Comparison of ENCODE assay signal across 7 cellular contexts in genomic region chr3:50334339-50335075, GRCh38. TPM values are rescaled to one million over a fixed set of nuclear protein-coding genes. Genes with fewer than 3 reads are reported as not detected.
A peak's percentile ranks its signal among the peaks of the same experiment; 100 is the strongest.
DNase-seq lines count a peak whose midpoint lies in the region; ATAC-seq and TF ChIP-seq lines count a peak whose summit lies in the region.

No MANE protein-coding gene starts in this region.

- H3K4me2 ChIP-seq in IMR-90 (ENCODE audit: low read depth, low read length), result peak overlapping the region; percentile 48
- peak overlapping the region; percentile 93 for H3K4me2 ChIP-seq in hepatocyte

- H2AK9ac ChIP-seq in IMR-90 (replicated peaks; ENCODE audit: low read depth, low read length, poor library complexity), result no peak overlapping the region

- H3K36me3 Mint-ChIP-seq in activated naive CD8-positive, alpha-beta T cell, result no peaks in the 10 kb centered on the region
- H3K36me3 Mint-ChIP-seq in stimulated activated naive B cell treated with anti-CD40 and anti-IgM and Interleukin-4, amounts not matched to agents 10 μg/mL and 1 μg/mL and 100 μg/mL, for 72 hours, result peaks cover 43 to 57% of the 10 kb centered on the region in 2 donors

- H3K4me1 ChIP-seq in IMR-90 (ENCODE audit: control insufficient read depth, insufficient read depth, low read length), result peaks cover 19% of the 10 kb centered on the region
- peaks cover 24% of the 10 kb centered on the region for H3K4me1 ChIP-seq in hepatocyte (ENCODE audit: insufficient read depth)

- no peak for ATAC-seq in IMR-90 (ENCODE audit: low read depth)
- no peak for ATAC-seq in stimulated activated naive B cell treated with anti-CD40 and anti-IgM and Interleukin-4, amounts not matched to agents 10 μg/mL and 1 μg/mL and 100 μg/mL, for 72 hours (replicated peaks)
- ATAC-seq in GM21390 (IDR thresholded peaks at IDR 0.05; ENCODE audit: unreplicated experiment), result no peak
- ATAC-seq in GM18519 (IDR thresholded peaks at IDR 0.05; ENCODE audit: low FRiP score, unreplicated experiment), result no peak

- no peak overlapping the region for H2AFZ ChIP-seq in IMR-90 (replicated peaks; ENCODE audit: low read length, poor library complexity)
- no peak overlapping the region for H2AFZ ChIP-seq in hepatocyte

- H2AK5ac ChIP-seq in IMR-90 (ENCODE audit: low read depth, low read length), result no peak overlapping the region

- no peaks in the 10 kb centered on the region for H3K9me3 ChIP-seq in IMR-90 (ENCODE audit: control insufficient read depth, insufficient read depth, low read length)
- H3K9me3 ChIP-seq in hepatocyte (ENCODE audit: low read depth), result no peaks in the 10 kb centered on the region

- peak overlapping the region; percentile 81 for H3K27ac Mint-ChIP-seq in activated naive CD8-positive, alpha-beta T cell
- peak overlapping the region; percentile 14 for H3K27ac Mint-ChIP-seq in stimulated activated naive B cell treated with anti-CD40 and anti-IgM and Interleukin-4, amounts not matched to agents 10 μg/mL and 1 μg/mL and 100 μg/mL, for 72 hours

- DNase-seq in IMR-90, result no peak
- no peak for DNase-seq in hepatocyte (ENCODE audit: low spot score)
- no peak for DNase-seq in stimulated activated naive B cell treated with anti-CD40 and anti-IgM and Interleukin-4, amounts not matched to agents 10 μg/mL and 1 μg/mL and 100 μg/mL, for 72 hours
- no peak for DNase-seq in GM20000 (ENCODE audit: low spot score)

- H3K27ac ChIP-seq in IMR-90 (ENCODE audit: insufficient read depth, low read length) (no peak overlapping the region), hepatocyte (peak overlapping the region; percentile 92)

- no peaks in the 10 kb centered on the region for H3K27me3 Mint-ChIP-seq in activated naive CD8-positive, alpha-beta T cell
- H3K27me3 Mint-ChIP-seq in stimulated activated naive B cell treated with anti-CD40 and anti-IgM and Interleukin-4, amounts not matched to agents 10 μg/mL and 1 μg/mL and 100 μg/mL, for 72 hours, result no peaks in the 10 kb centered on the region

- TF ChIP-seq RAD21 in IMR-90 (IDR thresholded peaks at IDR 0.05; ENCODE audit: low read length), result no peak

- H3K9ac ChIP-seq in IMR-90 (ENCODE audit: low read depth, low read length), result peak overlapping the region; percentile 17

- no peaks in the 10 kb centered on the region for H3K9me2 ChIP-seq in hepatocyte (replicated peaks; ENCODE audit: insufficient read depth)

- no peak overlapping the region for H2BK5ac ChIP-seq in IMR-90 (ENCODE audit: low read depth, low read length, poor library complexity, severe bottlenecking)

- H3K79me2 ChIP-seq in hepatocyte, result peaks cover 47% of the 10 kb centered on the region

- H3K36me3 ChIP-seq in IMR-90 (ENCODE audit: control insufficient read depth, insufficient read depth, low read length) (peaks cover 29% of the 10 kb centered on the region), hepatocyte (replicated peaks; ENCODE audit: insufficient read depth, low read depth) (no peaks in the 10 kb centered on the region)

- H4K20me1 ChIP-seq in IMR-90 (ENCODE audit: insufficient read depth, low read length) (peaks cover 51% of the 10 kb centered on the region), hepatocyte (ENCODE audit: insufficient read depth, poor library complexity, severe bottlenecking) (peaks cover 3% of the 10 kb centered on the region)

- H4K5ac ChIP-seq in IMR-90 (ENCODE audit: low read depth, low read length), result no peak overlapping the region

- TF ChIP-seq POLR2A in IMR-90 (IDR thresholded peaks at IDR 0.05; ENCODE audit: low read depth, low read length), result no peak

- no TSS peak for BruUV-seq in IMR-90 (replicated peaks; lab: Mats Ljungman, UMichigan)

- H3K27me3 ChIP-seq in IMR-90 (ENCODE audit: control insufficient read depth, insufficient read depth, low read length), result no peaks in the 10 kb centered on the region
- H3K27me3 ChIP-seq in hepatocyte, result peaks cover under 1% of the 10 kb centered on the region

- H3K4me1 Mint-ChIP-seq in activated naive CD8-positive, alpha-beta T cell (ENCODE audit: low read depth), result peaks cover 46% of the 10 kb centered on the region
- peaks cover 34 to 61% of the 10 kb centered on the region in 2 donors for H3K4me1 Mint-ChIP-seq in stimulated activated naive B cell treated with anti-CD40 and anti-IgM and Interleukin-4, amounts not matched to agents 10 μg/mL and 1 μg/mL and 100 μg/mL, for 72 hours

- peak overlapping the region in 1 of 2 experiments; percentile 15; a peak in 1 of 4 replicates for H4K8ac ChIP-seq in IMR-90 (ENCODE audit: low read depth in 2 of 2, low read length in 2 of 2)

- no peak overlapping the region for H3K56ac ChIP-seq in IMR-90 (ENCODE audit: extremely low read depth, insufficient read depth, low read length)

- no peak overlapping the region for H2BK20ac ChIP-seq in IMR-90 (ENCODE audit: low read depth, low read length)

- no peak overlapping the region for H2BK15ac ChIP-seq in IMR-90 (ENCODE audit: low read depth, low read length)

- TF ChIP-seq CTCF in IMR-90 (conservative IDR thresholded peaks at IDR 0.05; ENCODE audit: low read depth, low read length) (no peak), hepatocyte (IDR thresholded peaks at IDR 0.05; ENCODE audit: poor library complexity) (no peak), GM20000 (IDR thresholded peaks at IDR 0.05; ENCODE audit: extremely low read depth, missing control alignments) (no peak)

- H3K14ac ChIP-seq in IMR-90 (replicated peaks; ENCODE audit: low read depth, low read length), result 0 out of 2 replicates have a peak overlapping the region, but pooled peaks have one; percentile 14

- H3K4me3 Mint-ChIP-seq in activated naive CD8-positive, alpha-beta T cell, result peak overlapping the region; percentile 99
- H3K4me3 Mint-ChIP-seq in stimulated activated naive B cell treated with anti-CD40 and anti-IgM and Interleukin-4, amounts not matched to agents 10 μg/mL and 1 μg/mL and 100 μg/mL, for 72 hours, result no peak overlapping the region

- peak overlapping the region; percentile 86 for H3K23ac ChIP-seq in IMR-90 (ENCODE audit: low read depth, low read length)

- no peaks in the 10 kb centered on the region for H3K9me3 Mint-ChIP-seq in activated naive CD8-positive, alpha-beta T cell (ENCODE audit: low read depth)
- H3K9me3 Mint-ChIP-seq in stimulated activated naive B cell treated with anti-CD40 and anti-IgM and Interleukin-4, amounts not matched to agents 10 μg/mL and 1 μg/mL and 100 μg/mL, for 72 hours, result no peaks in the 10 kb centered on the region

- no peak overlapping the region for H2BK120ac ChIP-seq in IMR-90 (ENCODE audit: low read depth, low read length)

- H3K79me1 ChIP-seq in IMR-90 (ENCODE audit: low read depth in 1 of 2, low read length in 2 of 2), result peaks cover 39 to 68% of the 10 kb centered on the region in 2 experiments

- H3K4me3 ChIP-seq in IMR-90 (ENCODE audit: insufficient read depth, low read depth, low read length) (no peak overlapping the region), hepatocyte (no peak overlapping the region)

- H4K91ac ChIP-seq in IMR-90 (ENCODE audit: insufficient read depth, low read depth, low read length), result no peak overlapping the region

- peak overlapping the region; percentile 1 for H3K4ac ChIP-seq in IMR-90 (ENCODE audit: low read depth, low read length)

- CTCF ChIA-PET in IMR-90 (lab: Yijun Ruan, JAX), result interaction anchor here (0.7 to 1.0 kb wide), 2 partner anchors 75 to 81 kb away, joined by 3 read pairs; no protein-coding TSS in a partner anchor

- peaks cover 23% of the 10 kb centered on the region for H3K9me1 ChIP-seq in IMR-90 (ENCODE audit: insufficient read depth, low read length)

- dilution Hi-C loops in IMR-90 (cut with HindIII; ENCODE audit: low sequenced_read_pairs, unreplicated experiment), result no loop called here

- in situ Hi-C loops in IMR-90 (cut with MboI; ENCODE audit: low sequenced_read_pairs), result loop anchor here (25.0 kb wide), 3 partner anchors 1053 to 1828 kb away; partner anchors contain the start of genes ABHD14B, GPR62, MANF and PCBP4

- POLR2A ChIA-PET in IMR-90 (lab: Charles Lee; ENCODE audit: unreplicated experiment), result no interaction called here

- H3K18ac ChIP-seq in IMR-90 (ENCODE audit: low read depth, low read length), result no peak overlapping the region

- intact Hi-C loops in IMR-90 (cut with micrococcal nuclease), result no loop called here

- 92% methylated on average over 2 of the region's 5 CpGs; no CpG with 5 or more reads in 1 of the 2 experiments for WGBS in IMR-90 (ENCODE audit: extremely low coverage in 2 of 2, insufficient read length in 1 of 2), 2 experiments
- WGBS in hepatocyte (ENCODE audit: low lambda C conversion rate, missing lambda C conversion rate), result 85% methylated on average over 5 of the region's 5 CpGs

TF ChIP-seq in IMR-90, 13 proteins besides CTCF, POLR2A, EP300 and RAD21:
- no peak for TF ChIP-seq NFE2L2 (IDR thresholded peaks at IDR 0.05; ENCODE audit: low read depth, low read length)
- TF ChIP-seq MAFK (IDR thresholded peaks at IDR 0.05; ENCODE audit: low read depth, low read length), result no peak

RNA-seq across cellular contexts. Expression of gene RASSF1, which starts 6.1 kb away (rescaled TPM):
- total RNA-seq in IMR-90 (2012; rRNA removed) (17.4 and 18.3 TPM in 2 replicates), hepatocyte (11.3 and 13.4 TPM in 2 replicates)
- polyA plus RNA-seq in IMR-90 (2012; rRNA removed) (53.4 and 55.6 TPM in 2 replicates), hepatocyte (22.9 and 30.1 TPM in 2 replicates)
- 48.6 and 60.5 TPM in 2 replicates for polyA plus RNA-seq in IMR-90 (2012; cell fraction: cytosol; rRNA removed)
- polyA plus RNA-seq in IMR-90 (2012; cell fraction: nucleus; rRNA removed; ENCODE audit: low replicate concordance), result 77.2 and 105 TPM in 2 replicates

RNA-seq across cellular contexts. Expression of gene TUSC2, which starts 6.5 kb away (rescaled TPM):
- total RNA-seq in IMR-90 (2012; rRNA removed) (13.4 and 14.2 TPM in 2 replicates), hepatocyte (30.0 and 33.1 TPM in 2 replicates)
- polyA plus RNA-seq in IMR-90 (2012; rRNA removed) (24.0 and 24.8 TPM in 2 replicates), hepatocyte (45.6 and 59.0 TPM in 2 replicates)
- polyA plus RNA-seq in IMR-90 (2012; cell fraction: cytosol; rRNA removed), result 61.1 and 70.8 TPM in 2 replicates
- polyA plus RNA-seq in IMR-90 (2012; cell fraction: nucleus; rRNA removed; ENCODE audit: low replicate concordance), result 24.8 and 29.9 TPM in 2 replicates

RNA-seq across cellular contexts. Expression of gene ZMYND10, which starts 11.0 kb away (rescaled TPM):
- total RNA-seq in IMR-90 (2012; rRNA removed) (0.83 and 1.1 TPM in 2 replicates), hepatocyte (0.20 and 0.44 TPM in 2 replicates)
- polyA plus RNA-seq in IMR-90 (2012; rRNA removed) (1.1 and 1.4 TPM in 2 replicates), hepatocyte (0.18 and 0.77 TPM in 2 replicates)
- polyA plus RNA-seq in IMR-90 (2012; cell fraction: cytosol; rRNA removed), result 1.3 and 2.1 TPM in 2 replicates
- polyA plus RNA-seq in IMR-90 (2012; cell fraction: nucleus; rRNA removed; ENCODE audit: low replicate concordance), result 2.2 and 2.7 TPM in 2 replicates

RNA-seq across cellular contexts. Expression of gene HYAL2, which starts 12.0 kb away (rescaled TPM):
- 53.6 and 56.8 TPM in 2 replicates for total RNA-seq in IMR-90 (2012; rRNA removed)
- polyA plus RNA-seq in IMR-90 (2012; rRNA removed), result 104 and 114 TPM in 2 replicates
- polyA plus RNA-seq in IMR-90 (2012; cell fraction: cytosol; rRNA removed), result 59.7 and 156 TPM in 2 replicates
- 32.0 and 77.6 TPM in 2 replicates for polyA plus RNA-seq in IMR-90 (2012; cell fraction: nucleus; rRNA removed; ENCODE audit: low replicate concordance)
- 79.0 and 125 TPM in 2 replicates for total RNA-seq in hepatocyte
- polyA plus RNA-seq in hepatocyte, result 63.9 and 75.4 TPM in 2 replicates

RNA-seq across cellular contexts. Expression of gene NPRL2, which starts 16.1 kb away (rescaled TPM):
- total RNA-seq in IMR-90 (2012; rRNA removed), result 27.5 and 38.7 TPM in 2 replicates
- 38.3 and 38.5 TPM in 2 replicates for polyA plus RNA-seq in IMR-90 (2012; rRNA removed)
- polyA plus RNA-seq in IMR-90 (2012; cell fraction: cytosol; rRNA removed), result 25.2 and 33.3 TPM in 2 replicates
- 62.9 and 100 TPM in 2 replicates for polyA plus RNA-seq in IMR-90 (2012; cell fraction: nucleus; rRNA removed; ENCODE audit: low replicate concordance)
- total RNA-seq in hepatocyte, result 22.3 and 23.5 TPM in 2 replicates
- 27.0 and 34.6 TPM in 2 replicates for polyA plus RNA-seq in hepatocyte
